ENCODE assay signal across 15 cellular contexts in the genomic region with DNA sequence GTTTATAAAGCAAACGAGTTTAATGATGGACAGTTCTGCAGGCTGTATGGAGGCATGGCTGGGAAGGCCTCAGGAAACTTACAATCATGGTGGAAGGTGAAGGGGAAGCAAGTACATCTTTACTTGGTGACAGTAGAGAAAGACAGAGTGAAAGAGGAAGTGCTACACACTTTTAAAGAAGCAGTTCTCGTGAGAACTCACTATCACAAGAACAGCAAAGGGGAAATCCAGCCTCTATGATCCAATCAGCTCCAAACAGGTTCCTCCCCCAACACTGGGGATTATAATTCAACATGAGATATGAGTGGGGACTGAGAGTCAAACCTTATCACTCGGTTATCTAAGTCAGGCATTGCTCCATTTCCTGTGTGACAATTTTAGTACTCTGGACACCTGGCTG.
A peak's percentile ranks its signal among the peaks of the same experiment; 100 is the strongest.
DNase-seq lines count a peak whose midpoint lies in the region; ATAC-seq and TF ChIP-seq lines count a peak whose summit lies in the region.
"Had no signal": no experiment of that assay in that cellular context is flagged by ENCODE, and none has a peak within 500 bp of the region (broad histone marks: within the 10 kb centered on the region; RNA-seq: fewer than 3 reads in every experiment).

No MANE protein-coding gene starts in this region.

- no peak for TF ChIP-seq CTCF in lower leg skin (IDR thresholded peaks at IDR 0.05)

- intact Hi-C loops in lower leg skin (cut with DNase I; ENCODE audit: low total_unique reads) = no loop called here

- 70 to 75% methylated on average over 3 of the region's 3 CpGs for WGBS in lower leg skin, 2 donors

- peak; percentile 59 for ATAC-seq in GM18508 (IDR thresholded peaks at IDR 0.05; ENCODE audit: insufficient read depth, unreplicated experiment)
- peak; percentile 57 for ATAC-seq in GM21528 (IDR thresholded peaks at IDR 0.05; ENCODE audit: low FRiP score, unreplicated experiment)
- peak; percentile 77 for ATAC-seq in HG03378 (IDR thresholded peaks at IDR 0.05; ENCODE audit: unreplicated experiment)
- ATAC-seq: stimulated activated naive CD8-positive, alpha-beta T cell treated with anti-CD3 and anti-CD28 coated beads, Interleukin-15, amount 100 ng/mL, for 72 hours had no signal

- TF ChIP-seq POLR2A in lower leg skin (IDR thresholded peaks at IDR 0.05) = no peak

- H3K4me3 ChIP-seq in lower leg skin (ENCODE audit: low read depth, poor library complexity, severe bottlenecking) = no peak overlapping the region
- H3K4me3 ChIP-seq: HAP-1 had no signal

- DNase-seq in OCI-M1 (lab: John Stamatoyannopoulos, UW) = peak; percentile 82
- DNase-seq in lower leg skin (ENCODE audit: low spot score in 2 of 2) = no peak
- DNase-seq in mucosa of gallbladder (ENCODE audit: low spot score) = no peak
- no peak for DNase-seq in GOT3 (lab: John Stamatoyannopoulos, UW)
- DNase-seq in DMS79 (lab: John Stamatoyannopoulos, UW) = no peak
- DNase-seq: activated naive CD4-positive, alpha-beta T cell treated with anti-CD3 and anti-CD28 coated beads for 36 hours; AML-193; DND-41; NCI-H1048; stimulated activated CD4-positive, alpha-beta T cell treated with anti-CD3 and anti-CD28 coated beads, Interleukin-4, amount 100 ng/mL, for 1 hour; stimulated activated naive CD8-positive, alpha-beta T cell treated with anti-CD3 and anti-CD28 coated beads, Interleukin-15, amount 100 ng/mL, for 72 hours had no signal
